ENCODE assay signal across 8 cellular contexts in the genomic region with DNA sequence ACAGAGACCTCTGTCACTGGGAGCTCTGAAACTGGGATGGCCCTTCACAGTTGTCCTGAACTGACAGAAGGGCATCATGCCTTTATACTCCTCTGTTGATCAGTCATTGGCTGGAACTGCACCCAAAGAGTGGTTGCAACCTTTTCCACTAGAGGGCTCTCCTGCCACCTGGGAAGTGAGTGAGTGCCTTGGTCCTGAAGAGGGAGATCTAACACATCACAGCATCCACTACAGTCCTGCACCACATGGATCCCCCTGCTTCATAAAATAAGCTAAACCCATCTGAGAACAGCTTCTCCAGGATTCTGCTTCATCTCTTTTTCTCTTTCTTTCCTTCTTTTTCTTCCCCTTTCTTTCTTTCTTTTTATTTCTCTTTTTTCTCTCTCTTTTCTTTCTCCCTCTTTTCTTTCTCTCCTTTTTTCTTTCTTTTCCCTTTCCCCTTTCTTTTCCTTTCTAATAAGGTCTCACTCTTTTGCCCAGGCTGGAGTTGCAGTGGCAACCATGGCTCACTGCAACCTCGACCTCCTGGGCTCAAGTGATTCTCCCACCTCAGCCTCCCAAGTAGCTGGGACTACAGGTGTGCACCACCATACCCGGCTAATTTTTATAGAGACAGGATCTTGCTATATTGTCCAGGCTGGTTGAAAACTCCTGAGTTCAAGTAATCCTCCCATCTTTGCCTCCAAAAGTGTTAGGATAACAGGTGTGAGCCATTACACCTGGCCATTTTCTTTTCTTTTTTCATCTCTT. TPM values are rescaled to one million over a fixed set of nuclear protein-coding genes. Genes with fewer than 3 reads are reported as not detected.
A peak's percentile ranks its signal among the peaks of the same experiment; 100 is the strongest.
DNase-seq lines count a peak whose midpoint lies in the region; ATAC-seq and TF ChIP-seq lines count a peak whose summit lies in the region.

No MANE protein-coding gene starts in this region.

- ATAC-seq in GM18520 (IDR thresholded peaks at IDR 0.05; ENCODE audit: unreplicated experiment) = peak; percentile 70
- ATAC-seq in HG03135 (IDR thresholded peaks at IDR 0.05; ENCODE audit: unreplicated experiment) = peak; percentile 92
- ATAC-seq in stimulated activated naive B cell treated with anti-CD40 and anti-IgM and Interleukin-4, amounts not matched to agents 10 μg/mL and 1 μg/mL and 100 μg/mL, for 72 hours (replicated peaks) = peak; percentile 98 to 99

- H3K27me3 Mint-ChIP-seq in stimulated activated naive B cell treated with anti-CD40 and anti-IgM and Interleukin-4, amounts not matched to agents 10 μg/mL and 1 μg/mL and 100 μg/mL, for 72 hours = peaks cover 18 to 20% of the 10 kb centered on the region in 2 donors

- no peak overlapping the region for H3K27ac Mint-ChIP-seq in stimulated activated naive B cell treated with anti-CD40 and anti-IgM and Interleukin-4, amounts not matched to agents 10 μg/mL and 1 μg/mL and 100 μg/mL, for 72 hours

- intact Hi-C loops in dorsolateral prefrontal cortex (cut with DNase I) = no loop called here

- H3K36me3 Mint-ChIP-seq in stimulated activated naive B cell treated with anti-CD40 and anti-IgM and Interleukin-4, amounts not matched to agents 10 μg/mL and 1 μg/mL and 100 μg/mL, for 72 hours = no peaks in the 10 kb centered on the region

- TF ChIP-seq CTCF in AG09309 (IDR thresholded peaks at IDR 0.05; ENCODE audit: control insufficient read depth, insufficient read depth, low read depth, low read length, missing control alignments) = peak; percentile 85
- peak in 55 of 56 donors; percentile 16 to 66 (median 49) for TF ChIP-seq CTCF in dorsolateral prefrontal cortex (IDR thresholded peaks at IDR 0.05 in 54 of 56, conservative IDR thresholded peaks at IDR 0.05 in 2 of 56; ENCODE audit: low read depth in 1 of 56, partially characterized antibody in 56 of 56)

- H3K4me1 Mint-ChIP-seq in stimulated activated naive B cell treated with anti-CD40 and anti-IgM and Interleukin-4, amounts not matched to agents 10 μg/mL and 1 μg/mL and 100 μg/mL, for 72 hours = no peaks in the 10 kb centered on the region

- no peaks in the 10 kb centered on the region for H3K27me3 ChIP-seq in dorsolateral prefrontal cortex

- DNase-seq in AG09309 (ENCODE audit: low read depth) (no peak), NCI-H460 (ENCODE audit: extremely low read depth, low read depth) (peak; percentile 68), dorsolateral prefrontal cortex (peak in 5 of 10 donors; percentile 37 to 60 (median 44)), mucosa of gallbladder (ENCODE audit: low spot score) (peak; percentile 50)
- DNase-seq in activated CD4-positive, alpha-beta T cell treated with anti-CD3 and anti-CD28 coated beads for 4 hours = peak; percentile 30 to 46
- DNase-seq in stimulated activated naive B cell treated with anti-CD40 and anti-IgM and Interleukin-4, amounts not matched to agents 10 μg/mL and 1 μg/mL and 100 μg/mL, for 72 hours = peak; percentile 41

- H3K4me3 ChIP-seq in AG09309 (ENCODE audit: control insufficient read depth, low read depth, low read length) (no peak overlapping the region), dorsolateral prefrontal cortex (no peak overlapping the region)

- H3K27ac ChIP-seq in dorsolateral prefrontal cortex = no peak overlapping the region

- H3K4me3 Mint-ChIP-seq in stimulated activated naive B cell treated with anti-CD40 and anti-IgM and Interleukin-4, amounts not matched to agents 10 μg/mL and 1 μg/mL and 100 μg/mL, for 72 hours = no peak overlapping the region

- peaks cover 0 to 1% of the 10 kb centered on the region in 2 donors for H3K9me3 Mint-ChIP-seq in stimulated activated naive B cell treated with anti-CD40 and anti-IgM and Interleukin-4, amounts not matched to agents 10 μg/mL and 1 μg/mL and 100 μg/mL, for 72 hours

RNA-seq across cellular contexts. Expression of a gene that starts 42.8 kb away (rescaled TPM):
- total RNA-seq in NCI-H460 (2014; rRNA removed; shearing (Covaris generic)) = 47.7 and 47.8 TPM in 2 replicates
- 71.6 and 106 TPM in 2 replicates for polyA plus RNA-seq in NCI-H460 (2014; cell fraction: nucleus; rRNA removed)
- total RNA-seq in dorsolateral prefrontal cortex (100 to 1,000 TPM in 4 of 120 experiments, 10 to 100 TPM in 116; 58.1 to 110 (median 75.9) TPM), mucosa of gallbladder (79.5 TPM)

RNA-seq across cellular contexts. Expression of a gene that starts 52.4 kb away (rescaled TPM):
- 0.25 and 0.72 TPM in 2 replicates for total RNA-seq in NCI-H460 (2014; rRNA removed; shearing (Covaris generic))
- not detected in 2 replicates for polyA plus RNA-seq in NCI-H460 (2014; cell fraction: nucleus; rRNA removed)
- 1 to 10 TPM in 5 of 120 experiments, under 1 TPM in 2, not detected in 113; 0.42 to 1.8 (median 1.4) TPM for total RNA-seq in dorsolateral prefrontal cortex
- not detected for total RNA-seq in mucosa of gallbladder
